25 cellular contexts compared by ENCODE assay signal in the genomic region with DNA sequence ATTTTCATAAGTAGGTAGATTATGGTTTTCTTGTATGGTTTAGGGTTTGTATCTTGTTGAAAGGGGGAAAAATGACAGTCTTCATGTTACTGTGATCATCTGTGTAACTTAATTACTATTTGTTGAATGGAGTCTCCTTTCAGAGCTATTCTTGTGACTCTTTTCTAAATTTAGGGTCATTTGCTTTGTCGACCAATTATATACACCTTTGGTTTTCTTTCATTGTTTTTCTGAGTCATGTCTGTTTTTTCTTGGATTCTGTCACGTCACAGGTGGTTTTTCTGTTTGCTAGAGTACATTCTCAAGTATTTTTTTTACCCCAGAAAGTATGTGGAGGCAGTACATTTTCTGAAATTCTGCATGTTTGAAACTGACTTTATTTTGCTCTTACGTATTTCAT. TPM values are rescaled to one million over a fixed set of nuclear protein-coding genes. Genes with fewer than 3 reads are reported as not detected.
DNase-seq lines count a peak whose midpoint lies in the region; ATAC-seq, FAIRE-seq and TF ChIP-seq lines count a peak whose summit lies in the region.
"Had no signal": no experiment of that assay in that cellular context is flagged by ENCODE, and none has a peak within 500 bp of the region (broad histone marks: within the 10 kb centered on the region; RNA-seq: fewer than 3 reads in every experiment).

No MANE protein-coding gene starts in this region.

- H3K27me3 ChIP-seq in bronchial epithelial cell (ENCODE audit: control insufficient read depth, insufficient read depth, low read length) (no peaks in the 10 kb centered on the region), psoas muscle (ENCODE audit: insufficient read depth in 3 of 3, low read length in 2 of 3) (no peaks in the 10 kb centered on the region)

- in situ Hi-C loops in GM13977 (cut with MboI; ENCODE audit: low pct_unique_long_range_greater_than_20kb, low sequenced_read_pairs, unreplicated experiment), result no loop called here

- intact Hi-C loops in psoas muscle (cut with DNase I), result no loop called here

- peaks cover 3% of the 10 kb centered on the region for H3K9me3 Mint-ChIP-seq in activated T-cell treated with anti-CD3 and anti-CD28 coated beads, Interleukin-2, amount 50 U/mL, for 24 hours
- H3K9me3 Mint-ChIP-seq: activated CD4-positive, alpha-beta memory T cell treated with anti-CD3 and anti-CD28 coated beads for 36 hours; type B pancreatic cell had no signal

- no peak overlapping the region for H3K4me3 Mint-ChIP-seq in activated T-cell treated with anti-CD3 and anti-CD28 coated beads, Interleukin-2, amount 50 U/mL, for 24 hours
- H3K4me3 Mint-ChIP-seq: activated CD4-positive, alpha-beta memory T cell treated with anti-CD3 and anti-CD28 coated beads for 36 hours; activated naive CD8-positive, alpha-beta T cell treated with anti-CD3 and anti-CD28 coated beads, Interleukin-2, amount 50 U/mL, for 24 hours; type B pancreatic cell had no signal

- no peaks in the 10 kb centered on the region for H3K9me3 ChIP-seq in psoas muscle

- peaks cover 9% of the 10 kb centered on the region for H3K4me1 Mint-ChIP-seq in activated T-cell treated with anti-CD3 and anti-CD28 coated beads, Interleukin-2, amount 50 U/mL, for 24 hours (ENCODE audit: low read depth)
- H3K4me1 Mint-ChIP-seq: activated naive CD8-positive, alpha-beta T cell treated with anti-CD3 and anti-CD28 coated beads, Interleukin-2, amount 50 U/mL, for 24 hours had no signal

- ATAC-seq in psoas muscle, result no peak
- ATAC-seq in GM19023 (IDR thresholded peaks at IDR 0.05; ENCODE audit: unreplicated experiment), result no peak
- ATAC-seq: activated CD4-positive, CD25-positive, alpha-beta regulatory T cell treated with anti-CD3 and anti-CD28 coated beads, Interleukin-2, amount 50 U/mL, for 24 hours; activated naive CD8-positive, alpha-beta T cell treated with anti-CD3 and anti-CD28 coated beads, Interleukin-2, amount 50 U/mL, for 24 hours; left cardiac atrium; PC-3 had no signal

- H3K36me3 Mint-ChIP-seq in activated T-cell treated with anti-CD3 and anti-CD28 coated beads, Interleukin-2, amount 50 U/mL, for 24 hours (ENCODE audit: low read depth), result peaks cover 64% of the 10 kb centered on the region

- no peak for FAIRE-seq in bronchial epithelial cell (lab: Jason Lieb, UNC)

- no peak for DNase-seq in activated T-cell treated with anti-CD3 and anti-CD28 coated beads, Interleukin-2, amount 50 U/mL, for 24 hours
- no peak for DNase-seq in activated T-cell treated with anti-CD3 and anti-CD28 coated beads, Interleukin-2, amount 50 U/mL, for 1 hour
- DNase-seq in GM13977 (ENCODE audit: low spot score) (peak; percentile 9), bronchial epithelial cell (ENCODE audit: low read depth) (peak; percentile 7), psoas muscle (no peak), retina (no peak)
- no peak for DNase-seq in stimulated activated CD4-positive, alpha-beta T cell treated with anti-CD3 and anti-CD28 coated beads, Interleukin-4, amount 100 ng/mL, for 24 hours
- DNase-seq: activated CD4-positive, alpha-beta memory T cell treated with anti-CD3 and anti-CD28 coated beads for 36 hours; activated effector memory CD4-positive, alpha-beta T cell treated with anti-CD3 and anti-CD28 coated beads, Interleukin-2, amount 50 U/mL, for 16 hours; activated naive CD8-positive, alpha-beta T cell treated with anti-CD3 and anti-CD28 coated beads, Interleukin-2, amount 50 U/mL, for 24 hours; DMS 273 treated with DMSO at 0.1 percent for 48 hours; EL; H7; hypothalamus; KBM-7; left cardiac atrium; NCI-H2029 treated with DMSO at 0.1 percent for 48 hours; NCI-H526; PC-3; stimulated activated naive CD4-positive, alpha-beta T cell had no signal

- 68 to 86% (median 72%) methylated on average over 3 of the region's 3 CpGs for WGBS in psoas muscle, 3 donors

- peaks cover 1% of the 10 kb centered on the region for H3K36me3 ChIP-seq in bronchial epithelial cell (ENCODE audit: control insufficient read depth, insufficient read depth, low read length)
- H3K36me3 ChIP-seq in psoas muscle (ENCODE audit: insufficient read depth in 1 of 2, low read depth in 1 of 2), result peaks cover under 1 to 58% of the 10 kb centered on the region in 2 donors

- peak overlapping the region; percentile 51 for H3K27ac Mint-ChIP-seq in activated T-cell treated with anti-CD3 and anti-CD28 coated beads, Interleukin-2, amount 50 U/mL, for 24 hours
- H3K27ac Mint-ChIP-seq: activated CD4-positive, alpha-beta memory T cell treated with anti-CD3 and anti-CD28 coated beads for 36 hours; activated naive CD8-positive, alpha-beta T cell treated with anti-CD3 and anti-CD28 coated beads, Interleukin-2, amount 50 U/mL, for 24 hours; type B pancreatic cell had no signal

- no peak overlapping the region for H3K4me3 ChIP-seq in bronchial epithelial cell (ENCODE audit: low read depth, low read length)
- H3K4me3 ChIP-seq in psoas muscle, result no peak overlapping the region
- H3K4me3 ChIP-seq: lung, SK-N-MC had no signal

- H3K4me1 ChIP-seq in psoas muscle, result no peaks in the 10 kb centered on the region

- H3K27me3 Mint-ChIP-seq in activated T-cell treated with anti-CD3 and anti-CD28 coated beads, Interleukin-2, amount 50 U/mL, for 24 hours, result no peaks in the 10 kb centered on the region
- H3K27me3 Mint-ChIP-seq: activated CD4-positive, alpha-beta memory T cell treated with anti-CD3 and anti-CD28 coated beads for 36 hours; activated naive CD8-positive, alpha-beta T cell treated with anti-CD3 and anti-CD28 coated beads, Interleukin-2, amount 50 U/mL, for 24 hours; type B pancreatic cell had no signal

- H3K27ac ChIP-seq in psoas muscle, result peak overlapping the region; percentile 9
- H3K27ac ChIP-seq: SK-N-MC had no signal

- TF ChIP-seq CTCF in GM13977 (IDR thresholded peaks at IDR 0.05; ENCODE audit: extremely low read depth, insufficient read depth, missing control alignments) (no peak), bronchial epithelial cell (IDR thresholded peaks at IDR 0.05; ENCODE audit: insufficient read depth, low read length, severe bottlenecking) (no peak), psoas muscle (IDR thresholded peaks at IDR 0.05) (no peak)

RNA-seq across cellular contexts. Expression of a gene that starts 43.8 kb away (rescaled TPM):
- total RNA-seq in bronchial epithelial cell, result under 0.01 and 2.7 TPM in 2 replicates
- total RNA-seq in psoas muscle, result 100 to 1,000 TPM; 109 to 208 (median 118) TPM
- polyA plus RNA-seq in psoas muscle, result 10 to 100 TPM; 38.3 to 67.1 (median 55.8) TPM
- total RNA-seq: activated CD4-positive, alpha-beta memory T cell treated with anti-CD3 and anti-CD28 coated beads for 36 hours had no signal

Comparison
In these comparisons a context has a peak if more than half of its experiments do, and no peak if none do; other contexts are left out.
1. DNase-seq: peak in GM13977 (single experiment) and bronchial epithelial cell (single experiment); none in activated T-cell treated with anti-CD3 and anti-CD28 coated beads, Interleukin-2, amount 50 U/mL, for 24 hours (single experiment), activated T-cell treated with anti-CD3 and anti-CD28 coated beads, Interleukin-2, amount 50 U/mL, for 1 hour (single experiment), psoas muscle (0 of 2), stimulated activated CD4-positive, alpha-beta T cell treated with anti-CD3 and anti-CD28 coated beads, Interleukin-4, amount 100 ng/mL, for 24 hours (single experiment) and retina (single experiment).
2. RNA of a gene that starts 43.8 kb away (total RNA-seq): 109 to 208 TPM in psoas muscle; under 0.01 to 2.7 TPM in bronchial epithelial cell; every median in the first group is over 10 times any median in the second.